Comparison of ENCODE assay signal across 16 cellular contexts in the genomic region with DNA sequence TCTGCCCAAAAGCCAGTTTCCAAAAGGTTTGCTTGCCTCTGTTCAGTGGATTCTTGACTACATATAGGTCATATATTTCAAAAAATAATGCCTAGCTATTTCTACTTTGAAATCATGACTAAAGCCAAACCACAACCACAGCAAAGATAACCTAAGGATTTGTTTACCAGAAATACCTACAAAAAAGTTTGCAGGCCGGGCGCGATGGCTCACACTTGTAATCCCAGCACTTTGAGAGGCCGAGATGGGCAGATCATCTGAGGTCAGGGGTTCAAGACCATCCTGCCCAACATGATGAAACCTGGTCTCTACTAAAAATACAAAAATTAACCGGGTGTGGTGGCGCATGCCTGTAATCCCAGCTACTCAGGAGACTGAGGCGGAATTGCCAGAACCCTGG. TPM values are rescaled to one million over a fixed set of nuclear protein-coding genes. Genes with fewer than 3 reads are reported as not detected.
DNase-seq lines count a peak whose midpoint lies in the region; ATAC-seq and TF ChIP-seq lines count a peak whose summit lies in the region.
"Had no signal": no experiment of that assay in that cellular context is flagged by ENCODE, and none has a peak within 500 bp of the region (broad histone marks: within the 10 kb centered on the region; RNA-seq: fewer than 3 reads in every experiment).

No MANE protein-coding gene starts in this region.

- WGBS in right cardiac atrium = 95% methylated on average over 7 of the region's 7 CpGs

- ATAC-seq in left cardiac atrium (no peak), right cardiac atrium (no peak), upper lobe of right lung (no peak), GM19455 (IDR thresholded peaks at IDR 0.05; ENCODE audit: unreplicated experiment) (no peak), HG02588 (IDR thresholded peaks at IDR 0.05; ENCODE audit: unreplicated experiment) (no peak)
- no peak for ATAC-seq in activated CD8-positive, alpha-beta T cell treated with anti-CD3 and anti-CD28 coated beads, Interleukin-2, amount 10 ng/mL, durations not matched to agents 7 days and 5 days
- ATAC-seq: gastroesophageal sphincter had no signal

- H3K9me3 ChIP-seq in right atrium auricular region (no peaks in the 10 kb centered on the region), right cardiac atrium (ENCODE audit: control insufficient read depth, low read length) (no peaks in the 10 kb centered on the region), upper lobe of right lung (no peaks in the 10 kb centered on the region)
- H3K9me3 ChIP-seq: gastroesophageal sphincter, suprapubic skin had no signal

- intact Hi-C loops in left cardiac atrium (cut with DNase I) (no loop called here), right cardiac atrium (cut with DNase I) (no loop called here), upper lobe of right lung (cut with DNase I) (no loop called here)

- no peaks in the 10 kb centered on the region for H3K27me3 Mint-ChIP-seq in activated CD8-positive, alpha-beta T cell treated with anti-CD3 and anti-CD28 coated beads, Interleukin-2, amount 10 ng/mL, durations not matched to agents 7 days and 5 days (ENCODE audit: low read depth)

- H3K36me3 Mint-ChIP-seq in activated CD8-positive, alpha-beta T cell treated with anti-CD3 and anti-CD28 coated beads, Interleukin-2, amount 10 ng/mL, durations not matched to agents 7 days and 5 days (ENCODE audit: low read depth) = peaks cover 75% of the 10 kb centered on the region

- no peaks in the 10 kb centered on the region for H3K9me3 Mint-ChIP-seq in activated CD8-positive, alpha-beta T cell treated with anti-CD3 and anti-CD28 coated beads, Interleukin-2, amount 10 ng/mL, durations not matched to agents 7 days and 5 days (ENCODE audit: insufficient read depth)

- H3K27me3 ChIP-seq in right atrium auricular region (no peaks in the 10 kb centered on the region), right cardiac atrium (ENCODE audit: control insufficient read depth, insufficient read depth) (no peaks in the 10 kb centered on the region), upper lobe of right lung (no peaks in the 10 kb centered on the region)
- H3K27me3 ChIP-seq: gastroesophageal sphincter, suprapubic skin had no signal

- peaks cover 59% of the 10 kb centered on the region for H3K36me3 ChIP-seq in right atrium auricular region
- peaks cover 67% of the 10 kb centered on the region for H3K36me3 ChIP-seq in upper lobe of right lung

- H3K4me1 Mint-ChIP-seq in activated CD8-positive, alpha-beta T cell treated with anti-CD3 and anti-CD28 coated beads, Interleukin-2, amount 10 ng/mL, durations not matched to agents 7 days and 5 days (ENCODE audit: low read depth) = peaks cover 61% of the 10 kb centered on the region

- peak overlapping the region; percentile 5 for H3K27ac Mint-ChIP-seq in activated CD8-positive, alpha-beta T cell treated with anti-CD3 and anti-CD28 coated beads, Interleukin-2, amount 10 ng/mL, durations not matched to agents 7 days and 5 days

- H3K4me3 Mint-ChIP-seq in activated CD8-positive, alpha-beta T cell treated with anti-CD3 and anti-CD28 coated beads, Interleukin-2, amount 10 ng/mL, durations not matched to agents 7 days and 5 days = no peak overlapping the region

- DNase-seq in left cardiac atrium (peak; percentile 5), right atrium auricular region (ENCODE audit: low spot score) (no peak), right cardiac atrium (peak in 2 of 3 donors; percentile 16 to 29), upper lobe of right lung (peak; percentile 23), foreskin melanocyte (no peak)
- no peak for DNase-seq in activated CD8-positive, alpha-beta T cell treated with anti-CD3 and anti-CD28 coated beads, Interleukin-2, amount 10 ng/mL, durations not matched to agents 7 days and 5 days
- DNase-seq: activated CD4-positive, CD25-positive, alpha-beta regulatory T cell treated with anti-CD3 and anti-CD28 coated beads, Interleukin-2, amount 50 U/mL, for 72 hours; activated gamma-delta T cell; AML-193; NCI-H187 treated with DMSO at 0.1 percent for 48 hours; RPMI8226 had no signal

- POLR2A ChIA-PET in activated CD8-positive, alpha-beta T cell treated with anti-CD3 and anti-CD28 coated beads, Interleukin-2, amount 10 ng/mL, durations not matched to agents 7 days and 5 days (lab: Charles Lee) = interaction anchor here (1.1 to 3.9 kb wide), 4 partner anchors 12 to 55 kb away, joined by 3 to 20 read pairs (median 4); a partner anchor contains a TSS

- peaks cover 0 to 12% of the 10 kb centered on the region in 2 donors for H3K4me1 ChIP-seq in right atrium auricular region
- H3K4me1 ChIP-seq in right cardiac atrium (ENCODE audit: control insufficient read depth, insufficient read depth, low read length) = peaks cover 5% of the 10 kb centered on the region
- peaks cover 28% of the 10 kb centered on the region for H3K4me1 ChIP-seq in upper lobe of right lung

- H3K27ac ChIP-seq in right atrium auricular region (peak overlapping the region in 1 of 2 donors; percentile 37), right cardiac atrium (ENCODE audit: low read length) (peak overlapping the region; percentile 20), upper lobe of right lung (no peak overlapping the region)
- H3K27ac ChIP-seq: suprapubic skin had no signal

- TF ChIP-seq CTCF in right atrium auricular region (IDR thresholded peaks at IDR 0.05) = no peak
- TF ChIP-seq CTCF in upper lobe of right lung (IDR thresholded peaks at IDR 0.05) = no peak

- CTCF ChIA-PET in activated CD8-positive, alpha-beta T cell treated with anti-CD3 and anti-CD28 coated beads, Interleukin-2, amount 10 ng/mL, durations not matched to agents 7 days and 5 days (lab: Charles Lee) = interaction anchor here (0.8 to 1.7 kb wide), 4 partner anchors 10 to 27 kb away, joined by 3 to 6 read pairs (median 4); a partner anchor contains a TSS

- no peak overlapping the region for H3K4me3 ChIP-seq in right atrium auricular region
- H3K4me3 ChIP-seq in right cardiac atrium (ENCODE audit: low read length) = no peak overlapping the region
- H3K4me3 ChIP-seq in upper lobe of right lung = no peak overlapping the region
- H3K4me3 ChIP-seq: gastroesophageal sphincter, suprapubic skin had no signal

RNA-seq across cellular contexts. Expression of a gene that starts 15.2 kb away (rescaled TPM):
- 10 to 100 TPM; 35.5 to 37.6 TPM for total RNA-seq in left cardiac atrium
- 10 to 100 TPM; 28.4 to 84.8 TPM for total RNA-seq in right atrium auricular region
- total RNA-seq in activated CD8-positive, alpha-beta T cell treated with anti-CD3 and anti-CD28 coated beads, Interleukin-2, amount 10 ng/mL, durations not matched to agents 7 days and 5 days = 100 to 1,000 TPM; 209 to 217 TPM
- 10 to 100 TPM; 28.6 to 37.2 (median 35.0) TPM for total RNA-seq in right cardiac atrium
- 75.0 TPM for polyA plus RNA-seq in right cardiac atrium
- total RNA-seq in upper lobe of right lung = 103 TPM

RNA-seq across cellular contexts. Expression of a gene that starts 28.5 kb away (rescaled TPM):
- total RNA-seq in left cardiac atrium = not detected
- not detected for total RNA-seq in right atrium auricular region
- total RNA-seq in activated CD8-positive, alpha-beta T cell treated with anti-CD3 and anti-CD28 coated beads, Interleukin-2, amount 10 ng/mL, durations not matched to agents 7 days and 5 days = not detected
- not detected for total RNA-seq in right cardiac atrium
- polyA plus RNA-seq in right cardiac atrium = not detected
- not detected for total RNA-seq in upper lobe of right lung
- total RNA-seq: bronchial epithelial cell, gastroesophageal sphincter, suprapubic skin had no signal

RNA-seq across cellular contexts. Expression of a gene that starts 56.0 kb away (rescaled TPM):
- 10 to 100 TPM; 21.3 to 38.3 TPM for total RNA-seq in left cardiac atrium
- total RNA-seq in right atrium auricular region = 10 to 100 TPM; 14.5 to 20.5 TPM
- 10 to 100 TPM; 36.9 to 37.6 TPM for total RNA-seq in activated CD8-positive, alpha-beta T cell treated with anti-CD3 and anti-CD28 coated beads, Interleukin-2, amount 10 ng/mL, durations not matched to agents 7 days and 5 days
- 10 to 100 TPM; 10.5 to 29.4 (median 13.0) TPM for total RNA-seq in right cardiac atrium
- 10.7 TPM for polyA plus RNA-seq in right cardiac atrium
- 36.8 TPM for total RNA-seq in upper lobe of right lung

RNA-seq across cellular contexts. Expression of a gene that starts 56.2 kb away (rescaled TPM):
- total RNA-seq in left cardiac atrium (10 to 100 TPM; 10.3 to 12.1 TPM), right atrium auricular region (1 to 10 TPM; 6.3 to 7.6 TPM), right cardiac atrium (10 to 100 TPM; 12.2 to 12.8 (median 12.3) TPM), upper lobe of right lung (9.1 TPM)
- total RNA-seq in activated CD8-positive, alpha-beta T cell treated with anti-CD3 and anti-CD28 coated beads, Interleukin-2, amount 10 ng/mL, durations not matched to agents 7 days and 5 days = 10 to 100 TPM; 11.0 to 11.1 TPM
- 11.5 TPM for polyA plus RNA-seq in right cardiac atrium

Comparison
In these comparisons a context has a peak if more than half of its experiments do, and no peak if none do; other contexts are left out.
1. DNase-seq: peak in left cardiac atrium (single experiment), right cardiac atrium (2 of 3) and upper lobe of right lung (single experiment); none in right atrium auricular region (single experiment), activated CD8-positive, alpha-beta T cell treated with anti-CD3 and anti-CD28 coated beads, Interleukin-2, amount 10 ng/mL, durations not matched to agents 7 days and 5 days (single experiment) and foreskin melanocyte (single experiment).